Comparison of ENCODE assay signal across 1 cellular context in the genomic region with DNA sequence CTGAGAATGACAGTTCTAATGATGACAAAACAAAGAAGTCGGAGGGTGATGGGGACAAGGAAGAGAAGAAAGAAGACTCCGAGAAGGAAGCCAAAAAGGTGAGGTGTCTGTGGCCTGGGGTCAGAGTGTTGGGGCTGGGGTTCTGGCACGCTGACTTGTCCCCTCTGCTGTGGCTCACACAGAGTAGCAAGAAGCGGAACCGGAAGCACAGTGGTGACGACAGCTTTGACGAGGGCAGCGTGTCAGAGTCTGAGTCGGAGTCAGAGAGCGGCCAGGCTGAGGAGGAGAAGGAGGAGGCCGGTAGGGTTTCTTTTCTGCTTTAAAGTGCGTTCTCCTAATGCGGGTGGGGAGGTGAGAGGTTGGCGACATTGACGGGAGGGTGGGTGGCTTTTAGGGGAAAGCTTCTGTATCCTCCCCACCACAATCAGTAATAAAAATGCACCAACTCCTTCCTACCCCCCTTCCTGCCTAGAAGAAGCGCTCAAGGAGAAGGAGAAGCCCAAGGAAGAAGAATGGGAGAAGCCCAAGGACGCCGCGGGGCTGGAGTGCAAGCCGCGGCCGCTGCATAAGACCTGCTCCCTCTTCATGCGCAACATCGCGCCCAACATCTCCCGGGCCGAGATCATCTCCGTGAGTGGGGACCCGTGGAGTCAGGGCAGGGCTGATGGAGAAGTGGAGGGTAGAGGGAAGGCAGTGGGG.
TF ChIP-seq lines count a peak whose summit lies in the region.

No MANE protein-coding gene starts in this region.

TF ChIP-seq in HepG2, 621 proteins besides CTCF, POLR2A, EP300 and RAD21:
- TF ChIP-seq, protein P1, sequence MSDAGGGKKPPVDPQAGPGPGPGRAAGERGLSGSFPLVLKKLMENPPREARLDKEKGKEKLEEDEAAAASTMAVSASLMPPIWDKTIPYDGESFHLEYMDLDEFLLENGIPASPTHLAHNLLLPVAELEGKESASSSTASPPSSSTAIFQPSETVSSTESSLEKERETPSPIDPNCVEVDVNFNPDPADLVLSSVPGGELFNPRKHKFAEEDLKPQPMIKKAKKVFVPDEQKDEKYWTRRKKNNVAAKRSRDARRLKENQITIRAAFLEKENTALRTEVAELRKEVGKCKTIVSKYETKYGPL (CRISPR knock-in tag; IDR thresholded peaks at IDR 0.05): no peak
- TF ChIP-seq POLR2G (IDR thresholded peaks at IDR 0.05; ENCODE audit: low read depth, low read length): 0 out of 2 replicates have a peak, but pooled peaks have one; percentile 14
- no peak for TF ChIP-seq JUND (CRISPR knock-in tag; IDR thresholded peaks at IDR 0.05)
- peak; percentile 36; the same call in 1 of the 2 replicates for TF ChIP-seq RBFOX2 (IDR thresholded peaks at IDR 0.05; ENCODE audit: low read depth, low read length)
- peak; percentile 73 for TF ChIP-seq AGO2 (optimal IDR thresholded peaks at IDR 0.05; ENCODE audit: low read depth, low read length)
